10 cellular contexts compared by ENCODE assay signal in the genomic region with DNA sequence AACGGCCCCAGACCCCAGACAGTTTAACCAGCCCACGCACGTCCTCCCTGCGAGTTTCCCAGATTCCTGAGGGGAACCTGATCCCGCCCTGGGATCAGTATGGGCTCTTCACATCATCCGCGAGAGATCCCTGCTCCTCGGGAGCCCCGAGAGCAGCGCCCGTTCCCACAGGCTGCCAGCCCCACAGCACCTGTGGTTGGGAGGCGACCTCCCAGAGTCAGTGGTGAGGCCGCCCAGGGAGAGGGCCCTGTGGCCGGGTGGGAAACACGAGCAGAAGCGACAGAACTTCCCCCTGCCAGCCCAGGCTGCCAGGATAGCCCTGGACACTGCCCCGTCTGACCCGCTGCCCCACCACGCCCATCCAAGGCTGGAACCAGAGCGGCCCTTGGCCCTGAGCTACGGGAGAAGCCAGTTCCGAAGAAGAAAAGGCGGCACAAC. TPM values are rescaled to one million over a fixed set of nuclear protein-coding genes. Genes with fewer than 3 reads are reported as not detected.
A peak's percentile ranks its signal among the peaks of the same experiment; 100 is the strongest.
DNase-seq lines count a peak whose midpoint lies in the region; ATAC-seq, FAIRE-seq and TF ChIP-seq lines count a peak whose summit lies in the region.
"Had no signal": no experiment of that assay in that cellular context is flagged by ENCODE, and none has a peak within 500 bp of the region (broad histone marks: within the 10 kb centered on the region; RNA-seq: fewer than 3 reads in every experiment).

No MANE protein-coding gene starts in this region.

- 56 to 57% methylated on average over 16 to 23 of the region's 23 CpGs for whole genome bisulfite sequencing in lung, 2 donors
- WGBS in testis, 2 donors: 17% methylated on average over 20 of the region's 23 CpGs; no CpG with 5 or more reads in 1 of the 2 donors

- peak overlapping the region; percentile 98 for H3K27ac Mint-ChIP-seq in T-helper 1 cell treated with Interleukin-12 subunit alpha and Interleukin-12 subunit beta and Interleukin-4 antibody, amounts not matched to agents 30 μg/mL and 1 μg/mL, for 36 hours
- peak overlapping the region; percentile 27 to 99 (median 92) for H3K27ac Mint-ChIP-seq in brain

- peak overlapping the region; percentile 86 for H3K4me3 Mint-ChIP-seq in T-helper 1 cell treated with Interleukin-12 subunit alpha and Interleukin-12 subunit beta and Interleukin-4 antibody, amounts not matched to agents 30 μg/mL and 1 μg/mL, for 36 hours
- peak overlapping the region; percentile 73 to 84 (median 75) for H3K4me3 Mint-ChIP-seq in brain

- peaks cover 12% of the 10 kb centered on the region for H3K4me1 Mint-ChIP-seq in T-helper 1 cell treated with Interleukin-12 subunit alpha and Interleukin-12 subunit beta and Interleukin-4 antibody, amounts not matched to agents 30 μg/mL and 1 μg/mL, for 36 hours (ENCODE audit: low read depth)
- peaks cover 78% of the 10 kb centered on the region for H3K4me1 Mint-ChIP-seq in brain

- no peak for TF ChIP-seq POLR2A in testis (IDR thresholded peaks at IDR 0.05)

- H3K9me3 Mint-ChIP-seq in T-helper 1 cell treated with Interleukin-12 subunit alpha and Interleukin-12 subunit beta and Interleukin-4 antibody, amounts not matched to agents 30 μg/mL and 1 μg/mL, for 36 hours: no peaks in the 10 kb centered on the region
- H3K9me3 Mint-ChIP-seq in brain: no peaks in the 10 kb centered on the region

- TF ChIP-seq CTCF in brain (conservative IDR thresholded peaks at IDR 0.05) (no peak), lung (IDR thresholded peaks at IDR 0.05; ENCODE audit: control extremely low read depth, extremely low read depth) (no peak), testis (IDR thresholded peaks at IDR 0.05) (no peak)

- H3K36me3 ChIP-seq in lung (ENCODE audit: control insufficient read depth in 2 of 2, insufficient read depth in 2 of 2, low read length in 2 of 2) (no peaks in the 10 kb centered on the region), testis (ENCODE audit: low read depth, missing control alignments) (no peaks in the 10 kb centered on the region)

- peaks cover 33 to 39% of the 10 kb centered on the region in 2 donors for H3K4me1 ChIP-seq in lung (ENCODE audit: control insufficient read depth in 2 of 2, insufficient read depth in 2 of 2, low read length in 2 of 2)
- H3K4me1 ChIP-seq in testis: peaks cover 30% of the 10 kb centered on the region

- H3K9me3 ChIP-seq in lung (ENCODE audit: control insufficient read depth in 2 of 2, insufficient read depth in 1 of 2, low read length in 1 of 2) (no peaks in the 10 kb centered on the region), testis (no peaks in the 10 kb centered on the region)

- H3K36me3 Mint-ChIP-seq in T-helper 1 cell treated with Interleukin-12 subunit alpha and Interleukin-12 subunit beta and Interleukin-4 antibody, amounts not matched to agents 30 μg/mL and 1 μg/mL, for 36 hours (ENCODE audit: low read depth): peaks cover 2% of the 10 kb centered on the region
- H3K36me3 Mint-ChIP-seq in brain: no peaks in the 10 kb centered on the region

- intact Hi-C loops in testis (cut with DNase I; ENCODE audit: low total_unique reads): loop anchor here (10.0 kb wide), 1 partner anchor 68 kb away; no protein-coding TSS in a partner anchor

- H3K27ac ChIP-seq in lung (ENCODE audit: low read depth in 1 of 2, low read length in 1 of 2) (peak overlapping the region; percentile 92), testis (peak overlapping the region; percentile 85 to 90)

- no peak for DNase-seq in T-helper 1 cell
- no peak for DNase-seq in lung (ENCODE audit: low spot score)
- DNase-seq in testis: no peak
- DNase-seq in RCC 7860 (ENCODE audit: low spot score): no peak

- H3K27me3 Mint-ChIP-seq in T-helper 1 cell treated with Interleukin-12 subunit alpha and Interleukin-12 subunit beta and Interleukin-4 antibody, amounts not matched to agents 30 μg/mL and 1 μg/mL, for 36 hours (ENCODE audit: low read depth): no peaks in the 10 kb centered on the region
- H3K27me3 Mint-ChIP-seq in brain: peaks cover 20% of the 10 kb centered on the region

- FAIRE-seq in RCC 7860 (lab: Jason Lieb, UNC): no peak
- FAIRE-seq: A204.1 had no signal

- H3K27me3 ChIP-seq in lung (ENCODE audit: control insufficient read depth, insufficient read depth) (no peaks in the 10 kb centered on the region), testis (no peaks in the 10 kb centered on the region)

- H3K4me3 ChIP-seq in lung: no peak overlapping the region
- no peak overlapping the region for H3K4me3 ChIP-seq in testis

- ATAC-seq in lung (ENCODE audit: insufficient read depth, low FRiP score) (no peak), HG02981 (IDR thresholded peaks at IDR 0.05; ENCODE audit: unreplicated experiment) (no peak), HG03039 (IDR thresholded peaks at IDR 0.05; ENCODE audit: unreplicated experiment) (no peak)

RNA-seq across cellular contexts. Expression of a gene that starts 32.8 kb away (rescaled TPM):
- polyA plus RNA-seq in brain (ENCODE audit: insufficient read depth, low read depth, low replicate concordance): 44.9 TPM
- total RNA-seq in lung: 100 to 1,000 TPM; 299 to 308 TPM
- 100 to 1,000 TPM; 117 to 447 TPM for polyA plus RNA-seq in lung
- total RNA-seq in testis: 100 to 1,000 TPM in 1 of 2 donors, 10 to 100 TPM in 1; 98.4 to 123 TPM
- 65.5 TPM for polyA plus RNA-seq in testis (ENCODE audit: insufficient read depth, low read depth, low replicate concordance)

RNA-seq across cellular contexts. Expression of a gene that starts 34.8 kb away (rescaled TPM):
- not detected for polyA plus RNA-seq in brain (ENCODE audit: insufficient read depth, low read depth, low replicate concordance)
- total RNA-seq in lung: under 1 TPM; 0.11 to 0.12 TPM
- polyA plus RNA-seq in lung: under 1 TPM; 0.03 to 0.08 TPM
- total RNA-seq in testis: not detected
- polyA plus RNA-seq in testis (ENCODE audit: insufficient read depth, low read depth, low replicate concordance): 4.5 TPM
- total RNA-seq: lung microvascular endothelial cell had no signal
